Comparison of ENCODE assay signal across 14 cellular contexts in the genomic region with DNA sequence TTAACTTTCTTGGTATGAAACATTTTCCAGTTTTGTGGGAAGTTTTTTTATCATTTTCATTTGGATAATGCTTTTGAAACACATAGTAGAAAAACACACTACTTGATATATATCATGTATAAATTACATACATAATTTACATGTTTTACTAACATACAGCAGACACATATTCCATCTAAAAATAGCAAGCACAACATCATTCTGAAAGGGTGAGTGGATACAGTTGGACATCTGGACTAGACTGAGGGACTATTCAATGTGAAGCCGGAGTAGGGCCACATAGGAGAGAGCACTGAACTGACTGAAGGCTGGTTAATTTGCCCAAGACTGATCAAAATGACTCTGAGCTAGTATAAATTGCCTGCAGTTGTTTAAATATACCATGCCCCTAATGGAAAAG. TPM values are rescaled to one million over a fixed set of nuclear protein-coding genes. Genes with fewer than 3 reads are reported as not detected.
DNase-seq lines count a peak whose midpoint lies in the region; ATAC-seq, FAIRE-seq and TF ChIP-seq lines count a peak whose summit lies in the region.
"Had no signal": no experiment of that assay in that cellular context is flagged by ENCODE, and none has a peak within 500 bp of the region (broad histone marks: within the 10 kb centered on the region; RNA-seq: fewer than 3 reads in every experiment).

No MANE protein-coding gene starts in this region.

- no peak for TF ChIP-seq POLR2A in A549 (IDR thresholded peaks at IDR 0.05; ENCODE audit: low read length)

- H3K27me3 Mint-ChIP-seq in T-helper 2 cell treated with Interferon-gamma antibody and Interleukin-4, amounts not matched to agents 5 μg/mL and 100 μg/mL, for 36 hours (ENCODE audit: low read depth) = peaks cover 69% of the 10 kb centered on the region

- H3K9me3 ChIP-seq in A549 (no peaks in the 10 kb centered on the region), HAP-1 (no peaks in the 10 kb centered on the region), endocrine pancreas (ENCODE audit: control insufficient read depth, low read length) (no peaks in the 10 kb centered on the region), upper lobe of right lung (no peaks in the 10 kb centered on the region)

- H3K4me3 Mint-ChIP-seq in T-helper 2 cell treated with Interferon-gamma antibody and Interleukin-4, amounts not matched to agents 5 μg/mL and 100 μg/mL, for 36 hours = no peak overlapping the region
- H3K4me3 Mint-ChIP-seq: activated B cell treated with CpG ODN at 0.5 μM for 24 hours; immature natural killer cell; nephron; stimulated activated naive CD8-positive, alpha-beta T cell treated with anti-CD3 and anti-CD28 coated beads, Interleukin-15, Interleukin-2, amounts not matched to agents 100 ng/mL and 50 ng/mL, for 24 hours had no signal

- H3K27ac Mint-ChIP-seq in T-helper 2 cell treated with Interferon-gamma antibody and Interleukin-4, amounts not matched to agents 5 μg/mL and 100 μg/mL, for 36 hours = no peak overlapping the region
- H3K27ac Mint-ChIP-seq: activated B cell treated with CpG ODN at 0.5 μM for 24 hours; immature natural killer cell; nephron; stimulated activated naive CD8-positive, alpha-beta T cell treated with anti-CD3 and anti-CD28 coated beads, Interleukin-15, Interleukin-2, amounts not matched to agents 100 ng/mL and 50 ng/mL, for 24 hours had no signal

- H3K9ac ChIP-seq in endocrine pancreas (ENCODE audit: control insufficient read depth, insufficient read depth, low read length) = no peak overlapping the region

- no peak for FAIRE-seq in A549 (lab: Jason Lieb, UNC)
- FAIRE-seq: HTR-8/SVneo had no signal

- H3K4me1 ChIP-seq in A549 (peaks cover 37% of the 10 kb centered on the region; the same call in 2 of the 3 replicates), HAP-1 (peaks cover 42% of the 10 kb centered on the region), endocrine pancreas (ENCODE audit: control insufficient read depth, insufficient read depth, low read length) (peaks cover 19% of the 10 kb centered on the region), upper lobe of right lung (no peaks in the 10 kb centered on the region)

- 22% methylated on average over 1 of the region's 1 CpG for WGBS in A549 (ENCODE audit: missing lambda C conversion rate)

- DNase-seq in A549 (ENCODE audit: low read depth in 1 of 2, low spot score in 1 of 2) (no peak), HAP-1 (ENCODE audit: low spot score in 2 of 2) (peak; percentile 25 to 34), NCI-H69 (lab: John Stamatoyannopoulos, UW) (peak; percentile 92), upper lobe of right lung (no peak), SIG-M5 treated with dmso at 0.1 percent for 504 hours (lab: John Stamatoyannopoulos, UW; ENCODE audit: unreplicated experiment) (no peak)
- DNase-seq in T-helper 2 cell treated with Interferon-gamma antibody and Interleukin-4, amounts not matched to agents 5 μg/mL and 100 μg/mL, for 36 hours (ENCODE audit: low spot score) = no peak
- DNase-seq: activated B cell treated with CpG ODN at 0.5 μM for 24 hours, immature natural killer cell had no signal

- peak overlapping the region; percentile 74 to 99; a peak in 5 of 6 replicates for H3K27ac ChIP-seq in A549
- H3K27ac ChIP-seq in upper lobe of right lung = no peak overlapping the region
- H3K27ac ChIP-seq: C4-2B had no signal

- H3K4me3 ChIP-seq in A549 = peak overlapping the region; percentile 27; the same call in 2 of the 3 replicates
- H3K4me3 ChIP-seq in HAP-1 = no peak overlapping the region
- peak overlapping the region; percentile 43 for H3K4me3 ChIP-seq in endocrine pancreas (ENCODE audit: control insufficient read depth, insufficient read depth, low read length)
- no peak overlapping the region for H3K4me3 ChIP-seq in upper lobe of right lung

- intact Hi-C loops in upper lobe of right lung (cut with DNase I) = no loop called here

- TF ChIP-seq EP300 in A549 (IDR thresholded peaks at IDR 0.05) = no peak

- in situ Hi-C loops in HAP-1 (cut with MboI; ENCODE audit: low sequenced_read_pairs) = no loop called here

- TF ChIP-seq RAD21 in A549 (conservative IDR thresholded peaks at IDR 0.05 in 1 of 2, IDR thresholded peaks at IDR 0.05 in 1 of 2) = no peak

- no peaks in the 10 kb centered on the region for H3K27me3 ChIP-seq in HAP-1 (ENCODE audit: low read depth)
- H3K27me3 ChIP-seq in endocrine pancreas (ENCODE audit: control insufficient read depth, insufficient read depth, low read length) = no peaks in the 10 kb centered on the region
- H3K27me3 ChIP-seq in upper lobe of right lung = peaks cover 6% of the 10 kb centered on the region

- ATAC-seq in A549 = no peak
- no peak for ATAC-seq in GM19395 (IDR thresholded peaks at IDR 0.05; ENCODE audit: unreplicated experiment)
- ATAC-seq in upper lobe of right lung = no peak

- CTCF ChIA-PET in A549 (lab: Yijun Ruan, JAX) = interaction anchor here (0.8 kb wide), 1 partner anchor 9 kb away, joined by 3 read pairs; no protein-coding TSS in a partner anchor

- TF ChIP-seq CTCF in A549 (IDR thresholded peaks at IDR 0.05) = no peak
- no peak for TF ChIP-seq CTCF in upper lobe of right lung (IDR thresholded peaks at IDR 0.05)

- H3K4me1 Mint-ChIP-seq in T-helper 2 cell treated with Interferon-gamma antibody and Interleukin-4, amounts not matched to agents 5 μg/mL and 100 μg/mL, for 36 hours (ENCODE audit: low read depth) = peaks cover 14% of the 10 kb centered on the region

- peak overlapping the region; percentile 84 for H3K4me2 ChIP-seq in A549

- no peaks in the 10 kb centered on the region for H3K36me3 ChIP-seq in HAP-1 (replicated peaks)
- no peaks in the 10 kb centered on the region for H3K36me3 ChIP-seq in endocrine pancreas (ENCODE audit: control insufficient read depth, insufficient read depth, low read length)
- no peaks in the 10 kb centered on the region for H3K36me3 ChIP-seq in upper lobe of right lung

- H3K9me3 Mint-ChIP-seq in T-helper 2 cell treated with Interferon-gamma antibody and Interleukin-4, amounts not matched to agents 5 μg/mL and 100 μg/mL, for 36 hours = no peaks in the 10 kb centered on the region
- H3K9me3 Mint-ChIP-seq: activated B cell treated with CpG ODN at 0.5 μM for 24 hours; immature natural killer cell; nephron; stimulated activated naive CD8-positive, alpha-beta T cell treated with anti-CD3 and anti-CD28 coated beads, Interleukin-15, Interleukin-2, amounts not matched to agents 100 ng/mL and 50 ng/mL, for 24 hours had no signal

- H3K36me3 Mint-ChIP-seq in T-helper 2 cell treated with Interferon-gamma antibody and Interleukin-4, amounts not matched to agents 5 μg/mL and 100 μg/mL, for 36 hours (ENCODE audit: low read depth) = peaks cover 2% of the 10 kb centered on the region
- H3K36me3 Mint-ChIP-seq: immature natural killer cell had no signal

- POLR2A ChIA-PET in A549 (lab: Yijun Ruan, JAX) = interaction anchor here (0.8 kb wide), 1 partner anchor 12 kb away, joined by 3 read pairs; a partner anchor contains a TSS

TF ChIP-seq in A549, 52 proteins besides CTCF, POLR2A, EP300 and RAD21 (continues in another document):
- no peak for TF ChIP-seq BHLHE40 (IDR thresholded peaks at IDR 0.05; ENCODE audit: low read depth, low read length)
- no peak for TF ChIP-seq HEYL (CRISPR knock-in tag; IDR thresholded peaks at IDR 0.05)
- TF ChIP-seq RFX5 (IDR thresholded peaks at IDR 0.05) = no peak
- no peak for TF ChIP-seq HOXB13 (CRISPR knock-in tag; IDR thresholded peaks at IDR 0.05; ENCODE audit: low read depth)
- no peak for TF ChIP-seq KDM1A (IDR thresholded peaks at IDR 0.05; ENCODE audit: low read depth)
- no peak for TF ChIP-seq MYC (IDR thresholded peaks at IDR 0.05; ENCODE audit: borderline replicate concordance, low read length)
- TF ChIP-seq, protein P1, sequence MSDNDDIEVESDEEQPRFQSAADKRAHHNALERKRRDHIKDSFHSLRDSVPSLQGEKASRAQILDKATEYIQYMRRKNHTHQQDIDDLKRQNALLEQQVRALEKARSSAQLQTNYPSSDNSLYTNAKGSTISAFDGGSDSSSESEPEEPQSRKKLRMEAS (IDR thresholded peaks at IDR 0.05) = no peak
- TF ChIP-seq, protein P2, sequence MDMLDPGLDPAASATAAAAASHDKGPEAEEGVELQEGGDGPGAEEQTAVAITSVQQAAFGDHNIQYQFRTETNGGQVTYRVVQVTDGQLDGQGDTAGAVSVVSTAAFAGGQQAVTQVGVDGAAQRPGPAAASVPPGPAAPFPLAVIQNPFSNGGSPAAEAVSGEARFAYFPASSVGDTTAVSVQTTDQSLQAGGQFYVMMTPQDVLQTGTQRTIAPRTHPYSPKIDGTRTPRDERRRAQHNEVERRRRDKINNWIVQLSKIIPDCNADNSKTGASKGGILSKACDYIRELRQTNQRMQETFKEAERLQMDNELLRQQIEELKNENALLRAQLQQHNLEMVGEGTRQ (IDR thresholded peaks at IDR 0.05) = no peak
- TF ChIP-seq NR3C1 (IDR thresholded peaks at IDR 0.05) = no peak
- TF ChIP-seq POLR2AphosphoS2 (conservative IDR thresholded peaks at IDR 0.05; ENCODE audit: low read length) = no peak
- TF ChIP-seq, protein P3, sequence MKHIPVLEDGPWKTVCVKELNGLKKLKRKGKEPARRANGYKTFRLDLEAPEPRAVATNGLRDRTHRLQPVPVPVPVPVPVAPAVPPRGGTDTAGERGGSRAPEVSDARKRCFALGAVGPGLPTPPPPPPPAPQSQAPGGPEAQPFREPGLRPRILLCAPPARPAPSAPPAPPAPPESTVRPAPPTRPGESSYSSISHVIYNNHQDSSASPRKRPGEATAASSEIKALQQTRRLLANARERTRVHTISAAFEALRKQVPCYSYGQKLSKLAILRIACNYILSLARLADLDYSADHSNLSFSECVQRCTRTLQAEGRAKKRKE (CRISPR knock-in tag; IDR thresholded peaks at IDR 0.05; ENCODE audit: low read depth) = no peak
- TF ChIP-seq, protein P4, sequence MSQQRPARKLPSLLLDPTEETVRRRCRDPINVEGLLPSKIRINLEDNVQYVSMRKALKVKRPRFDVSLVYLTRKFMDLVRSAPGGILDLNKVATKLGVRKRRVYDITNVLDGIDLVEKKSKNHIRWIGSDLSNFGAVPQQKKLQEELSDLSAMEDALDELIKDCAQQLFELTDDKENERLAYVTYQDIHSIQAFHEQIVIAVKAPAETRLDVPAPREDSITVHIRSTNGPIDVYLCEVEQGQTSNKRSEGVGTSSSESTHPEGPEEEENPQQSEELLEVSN (IDR thresholded peaks at IDR 0.05; ENCODE audit: borderline replicate concordance, low read depth) = no peak

RNA-seq across cellular contexts. Expression of a gene that starts 11.7 kb away (rescaled TPM):
- polyA plus RNA-seq in A549 (2011; rRNA removed) (9.9 and 13.0 TPM in 2 replicates), A549 (2017; fragmentation: RNase III; extraction: RNeasy Plus Mini Kit Qiagen cat#74134 plus additional on column Dnase treatment) (14.7 to 17.7 TPM (median 16.8 TPM) in 3 replicates)
- polyA plus RNA-seq in A549 (2012; cell fraction: cytosol; rRNA removed) = 12.1 and 13.5 TPM in 2 replicates
- 8.8 and 10.3 TPM in 2 replicates for polyA plus RNA-seq in A549 (2012; cell fraction: nucleus; rRNA removed)
- polyA minus RNA-seq in A549 (2011; rRNA and poly(A)+ RNA removed) = 7.4 and 8.0 TPM in 2 replicates
- total RNA-seq in upper lobe of right lung = 9.6 TPM

RNA-seq across cellular contexts. Expression of a gene that starts 21.7 kb away (rescaled TPM):
- 46.2 and 57.5 TPM in 2 replicates for polyA plus RNA-seq in A549 (2011; rRNA removed)
- 4.5 and 5.3 TPM in 2 replicates for polyA plus RNA-seq in A549 (2012; cell fraction: cytosol; rRNA removed)
- 1.5 and 5.1 TPM in 2 replicates for polyA plus RNA-seq in A549 (2012; cell fraction: nucleus; rRNA removed)
- polyA plus RNA-seq in A549 (2017; fragmentation: RNase III; extraction: RNeasy Plus Mini Kit Qiagen cat#74134 plus additional on column Dnase treatment) = 29.9 to 31.7 TPM (median 31.2 TPM) in 3 replicates
- polyA minus RNA-seq in A549 (2011; rRNA and poly(A)+ RNA removed) = 32.2 and 41.3 TPM in 2 replicates
- total RNA-seq in upper lobe of right lung = 46.4 TPM

Comparison
In these comparisons a context has a peak if more than half of its experiments do, and no peak if none do; other contexts are left out.
1. DNase-seq: peak in HAP-1 (2 of 2) and NCI-H69 (single experiment); none in A549 (0 of 2), T-helper 2 cell treated with Interferon-gamma antibody and Interleukin-4, amounts not matched to agents 5 μg/mL and 100 μg/mL, for 36 hours (single experiment), upper lobe of right lung (single experiment) and SIG-M5 treated with dmso at 0.1 percent for 504 hours (single experiment).
2. H3K4me3 ChIP-seq: peak in A549 (single experiment) and endocrine pancreas (single experiment); none in HAP-1 (single experiment) and upper lobe of right lung (single experiment).